Comparison of ENCODE assay signal across 8 cellular contexts in the genomic region with DNA sequence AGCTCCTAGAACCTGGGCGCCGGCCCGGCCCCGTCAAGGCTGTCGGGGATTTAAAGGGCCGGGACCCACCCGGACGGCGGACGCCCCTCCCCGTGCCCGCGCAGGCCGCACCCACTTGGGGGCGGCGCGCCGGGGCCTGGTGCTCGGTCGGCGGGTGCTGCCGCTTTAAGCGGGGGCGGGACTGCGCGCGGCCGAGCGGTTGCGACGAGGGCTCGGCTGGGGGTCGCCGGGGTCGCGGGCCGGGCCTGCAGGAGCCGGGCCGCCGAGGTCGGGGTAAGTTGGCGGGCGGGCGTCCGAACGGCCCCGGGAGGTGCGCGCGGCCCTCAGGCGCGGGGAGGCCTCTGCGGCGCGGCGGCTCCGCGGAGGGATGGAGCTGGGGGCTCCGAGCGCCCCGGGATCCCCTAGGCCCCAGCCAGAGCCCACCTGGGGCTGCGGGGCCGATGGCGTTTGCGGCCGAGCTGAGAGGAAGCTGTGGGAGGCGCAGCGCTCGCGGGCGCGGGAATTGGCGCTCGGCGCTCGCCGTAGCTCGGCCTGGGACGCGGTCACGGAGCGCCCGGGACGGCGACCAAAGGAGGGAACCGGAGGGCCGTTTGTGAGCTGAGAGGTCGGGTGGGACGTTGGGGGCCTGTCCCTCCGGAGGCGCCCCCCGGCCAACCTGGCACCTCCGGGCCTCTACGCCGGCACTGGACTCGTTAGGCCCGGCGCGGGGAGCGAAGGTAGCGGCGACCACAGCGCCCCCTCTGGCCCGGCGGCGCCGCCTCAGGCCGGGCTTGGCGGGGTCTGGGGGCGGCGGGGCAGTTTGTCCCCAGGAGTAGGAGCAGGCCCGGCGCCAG. TPM values are rescaled to one million over a fixed set of nuclear protein-coding genes. Genes with fewer than 3 reads are reported as not detected.
DNase-seq lines count a peak whose midpoint lies in the region; ATAC-seq and TF ChIP-seq lines count a peak whose summit lies in the region.

A gene (plus strand): TSS at position 168 of the 833 bp plus-strand sequence. CDS start 2,619 bp downstream, outside the sequence.

- ATAC-seq in DND-41 (ENCODE audit: insufficient read depth, low read depth) (peak; percentile 75), GM21447 (IDR thresholded peaks at IDR 0.05; ENCODE audit: unreplicated experiment) (peak; percentile 65)

- H3K9me3 Mint-ChIP-seq in activated naive CD8-positive, alpha-beta T cell (ENCODE audit: low read depth), result no peaks in the 10 kb centered on the region
- H3K9me3 Mint-ChIP-seq in glutamatergic neuron (ENCODE audit: unreplicated experiment), result peaks cover 4% of the 10 kb centered on the region

- H3K36me3 ChIP-seq in DND-41 (ENCODE audit: insufficient read depth, low read length) (peaks cover 32% of the 10 kb centered on the region), ovary (no peaks in the 10 kb centered on the region), thyroid gland (peaks cover 0 to 17% of the 10 kb centered on the region in 2 donors)

- DNase-seq in DND-41 (peak; percentile 78), HuH-7.5 (ENCODE audit: low spot score) (peak; percentile 78), SK-MEL-5 (ENCODE audit: low read depth, low spot score) (peak; percentile 74), glutamatergic neuron (peak; percentile 84), ovary (peak; percentile 60 to 85 (median 75)), thyroid gland (peak; percentile 66 to 68)

- in situ Hi-C loops in SK-MEL-5 (cut with HindIII; ENCODE audit: low pct_unique_long_range_greater_than_20kb, low sequenced_read_pairs), result no loop called here

- no peaks in the 10 kb centered on the region for H3K27me3 Mint-ChIP-seq in activated naive CD8-positive, alpha-beta T cell
- H3K27me3 Mint-ChIP-seq in glutamatergic neuron (ENCODE audit: unreplicated experiment), result peaks cover 9% of the 10 kb centered on the region

- intact Hi-C loops in ovary (cut with DNase I) (no loop called here), thyroid gland (cut with DNase I) (no loop called here)

- peaks cover 31% of the 10 kb centered on the region for H4K20me1 ChIP-seq in DND-41 (ENCODE audit: insufficient read depth, low read length)

- H3K27me3 ChIP-seq in DND-41 (ENCODE audit: insufficient read depth, low read length, poor library complexity), result no peaks in the 10 kb centered on the region
- H3K27me3 ChIP-seq in ovary, result no peaks in the 10 kb centered on the region
- no peaks in the 10 kb centered on the region for H3K27me3 ChIP-seq in thyroid gland

- peaks cover 21% of the 10 kb centered on the region for H3K4me1 Mint-ChIP-seq in activated naive CD8-positive, alpha-beta T cell (ENCODE audit: low read depth)
- peaks cover 8% of the 10 kb centered on the region for H3K4me1 Mint-ChIP-seq in glutamatergic neuron (ENCODE audit: low read depth, unreplicated experiment)

- peaks cover 25% of the 10 kb centered on the region for H3K4me1 ChIP-seq in DND-41 (ENCODE audit: insufficient read depth, low read length)
- peaks cover 11% of the 10 kb centered on the region for H3K4me1 ChIP-seq in ovary (ENCODE audit: insufficient read depth)
- peaks cover 6 to 20% of the 10 kb centered on the region in 2 donors for H3K4me1 ChIP-seq in thyroid gland

- WGBS in ovary, 3 donors, result 0% methylated on average over 50 to 113 of the region's 113 CpGs
- no CpG with 5 or more reads among the region's 113 CpGs for WGBS in thyroid gland, 2 donors

- H3K9ac ChIP-seq in DND-41 (ENCODE audit: low read depth, low read length), result peak within 1 kb of the TSS; percentile 100

- H3K27ac ChIP-seq in DND-41 (ENCODE audit: low read length), result peak within 1 kb of the TSS; percentile 96
- H3K27ac ChIP-seq in ovary, result peak within 1 kb of the TSS; percentile 90 to 96
- peak within 1 kb of the TSS; percentile 82 to 92 (median 90) for H3K27ac ChIP-seq in thyroid gland

- TF ChIP-seq CTCF in DND-41 (IDR thresholded peaks at IDR 0.05; ENCODE audit: borderline replicate concordance, extremely low read depth, low read length, poor library complexity, severe bottlenecking), result peak; percentile 85
- TF ChIP-seq CTCF in glutamatergic neuron (IDR thresholded peaks at IDR 0.05; ENCODE audit: partially characterized antibody, unreplicated experiment), result peak; percentile 99
- TF ChIP-seq CTCF in ovary (IDR thresholded peaks at IDR 0.05), result peak; percentile 89 to 94 (median 92)
- peak; percentile 60 to 99 (median 90) for TF ChIP-seq CTCF in thyroid gland (IDR thresholded peaks at IDR 0.05)

- H3K4me3 ChIP-seq in DND-41 (ENCODE audit: low read depth in 1 of 2, low read length in 2 of 2) (peak within 1 kb of the TSS; percentile 67 to 97), ovary (peak within 1 kb of the TSS; percentile 95), thyroid gland (replicated peaks in 1 of 3) (peak within 1 kb of the TSS; percentile 77 to 99 (median 97))

- H3K36me3 Mint-ChIP-seq in activated naive CD8-positive, alpha-beta T cell, result no peaks in the 10 kb centered on the region
- no peaks in the 10 kb centered on the region for H3K36me3 Mint-ChIP-seq in glutamatergic neuron (ENCODE audit: unreplicated experiment)

- H3K4me3 Mint-ChIP-seq in activated naive CD8-positive, alpha-beta T cell, result peak within 1 kb of the TSS; percentile 96
- peak within 1 kb of the TSS; percentile 91 for H3K4me3 Mint-ChIP-seq in glutamatergic neuron (ENCODE audit: unreplicated experiment)

- no peaks in the 10 kb centered on the region for H3K9me3 ChIP-seq in DND-41 (ENCODE audit: insufficient read depth, low read length, severe bottlenecking)
- no peaks in the 10 kb centered on the region for H3K9me3 ChIP-seq in ovary
- no peaks in the 10 kb centered on the region for H3K9me3 ChIP-seq in thyroid gland

- peak within 1 kb of the TSS; percentile 92 for H3K27ac Mint-ChIP-seq in activated naive CD8-positive, alpha-beta T cell
- peak within 1 kb of the TSS; percentile 55 for H3K27ac Mint-ChIP-seq in glutamatergic neuron (ENCODE audit: unreplicated experiment)

- peak within 1 kb of the TSS; percentile 90 for H3K4me2 ChIP-seq in DND-41 (ENCODE audit: insufficient read depth, low read length)

- H2AFZ ChIP-seq in DND-41 (ENCODE audit: low read depth, low read length), result peak within 1 kb of the TSS; percentile 97

- TF ChIP-seq EP300 in ovary (IDR thresholded peaks at IDR 0.05), result no peak

- TF ChIP-seq POLR2A in ovary (IDR thresholded peaks at IDR 0.05) (peak; percentile 32), thyroid gland (IDR thresholded peaks at IDR 0.05) (peak in 1 of 2 donors; percentile 64)

- H3K79me2 ChIP-seq in DND-41 (ENCODE audit: insufficient read depth, low read length), result peaks cover 46% of the 10 kb centered on the region

RNA-seq across cellular contexts. Expression of the gene that starts here (rescaled TPM):
- total RNA-seq in SK-MEL-5 (2014; rRNA removed; shearing (Covaris generic)), result 11.9 and 15.5 TPM in 2 replicates
- 33.7 and 44.3 TPM in 2 replicates for polyA plus RNA-seq in SK-MEL-5 (2015; cell fraction: cytosol; rRNA removed)
- polyA plus RNA-seq in SK-MEL-5 (2015; cell fraction: nucleus; rRNA removed), result 40.1 and 46.9 TPM in 2 replicates
- total RNA-seq in glutamatergic neuron (ENCODE audit: unreplicated experiment) (68.7 TPM), ovary (10 to 100 TPM; 26.0 to 47.9 (median 37.9) TPM), thyroid gland (10 to 100 TPM; 43.5 to 72.6 (median 52.2) TPM)
- polyA plus RNA-seq in ovary, result 10 to 100 TPM; 15.9 to 20.3 TPM

Comparison
In these comparisons a context has a peak if more than half of its experiments do, and no peak if none do; other contexts are left out.
1. Peak in every context shown above with its lines: DNase-seq, ATAC-seq, H3K4me3 ChIP-seq and H3K27ac ChIP-seq.